Comparison of ENCODE assay signal across 11 cellular contexts in the genomic region with DNA sequence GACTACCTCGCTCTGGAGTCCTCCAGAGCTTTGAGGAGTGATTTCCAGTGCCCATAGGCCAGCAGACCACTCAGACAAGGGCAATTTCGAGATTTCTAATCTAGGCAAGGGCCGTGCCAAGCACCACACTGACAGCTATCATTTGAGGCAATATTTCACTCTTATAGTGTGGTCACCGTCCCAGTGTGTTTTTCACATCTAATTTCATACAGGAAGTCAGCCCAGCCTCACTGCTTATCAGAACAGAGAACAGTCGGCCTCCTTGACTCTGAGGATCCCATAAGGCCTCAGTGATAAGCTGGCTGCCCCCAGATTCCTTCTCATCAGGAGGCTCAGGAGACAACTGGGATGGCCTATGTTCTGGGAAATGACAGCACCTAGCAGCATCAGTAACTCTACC. TPM values are rescaled to one million over a fixed set of nuclear protein-coding genes. Genes with fewer than 3 reads are reported as not detected.
DNase-seq lines count a peak whose midpoint lies in the region; ATAC-seq, FAIRE-seq and TF ChIP-seq lines count a peak whose summit lies in the region.
"Had no signal": no experiment of that assay in that cellular context is flagged by ENCODE, and none has a peak within 500 bp of the region (broad histone marks: within the 10 kb centered on the region; RNA-seq: fewer than 3 reads in every experiment).

No MANE protein-coding gene starts in this region.

- H3K27ac ChIP-seq in BLaER1 (peak overlapping the region; percentile 90), left ventricle myocardium inferior (replicated peaks) (no peak overlapping the region)
- H3K27ac ChIP-seq: psoas muscle had no signal

- DNase-seq in GM19239 (ENCODE audit: insufficient read length, low spot score) (no peak), MV-4-11 (lab: John Stamatoyannopoulos, UW) (peak; percentile 33), GM03348 (ENCODE audit: low spot score) (no peak), NCI-H524 (lab: John Stamatoyannopoulos, UW) (no peak), left ventricle myocardium inferior (no peak)
- DNase-seq: activated T-cell treated with anti-CD3 and anti-CD28 coated beads, Interleukin-2, amount 50 U/mL, for 48 hours; caudate nucleus; psoas muscle had no signal

- ATAC-seq in HG02798 (IDR thresholded peaks at IDR 0.05; ENCODE audit: poor library complexity, unreplicated experiment) = peak; percentile 60
- no peak for ATAC-seq in GM19397 (IDR thresholded peaks at IDR 0.05; ENCODE audit: unreplicated experiment)
- ATAC-seq: psoas muscle had no signal

- H3K9ac ChIP-seq in BLaER1 = no peak overlapping the region; the same call in 1 of the 2 replicates

- H3K4me1 ChIP-seq in BLaER1 (peaks cover 94% of the 10 kb centered on the region), left ventricle myocardium inferior (peaks cover 12% of the 10 kb centered on the region)
- H3K4me1 ChIP-seq: psoas muscle had no signal

- H3K4me3 ChIP-seq in BLaER1 = no peak overlapping the region
- H3K4me3 ChIP-seq in left ventricle myocardium inferior = no peak overlapping the region
- H3K4me3 ChIP-seq: psoas muscle had no signal

- H3K27me3 ChIP-seq in BLaER1 = no peaks in the 10 kb centered on the region
- no peaks in the 10 kb centered on the region for H3K27me3 ChIP-seq in left ventricle myocardium inferior (ENCODE audit: low read depth)

- intact Hi-C loops in left ventricle myocardium inferior (cut with micrococcal nuclease) = no loop called here

- FAIRE-seq in GM19239 (lab: Jason Lieb, UNC) = peak; percentile 81

- H3K4me2 ChIP-seq in BLaER1 = peak overlapping the region; percentile 86

- H4K20me1 ChIP-seq in BLaER1 = no peaks in the 10 kb centered on the region

- H3K36me3 ChIP-seq in BLaER1 (no peaks in the 10 kb centered on the region), left ventricle myocardium inferior (no peaks in the 10 kb centered on the region)

- no peak for TF ChIP-seq CTCF in left ventricle myocardium inferior (IDR thresholded peaks at IDR 0.05; ENCODE audit: borderline replicate concordance)

- H3K9me3 ChIP-seq in BLaER1 (no peaks in the 10 kb centered on the region), left ventricle myocardium inferior (replicated peaks) (no peaks in the 10 kb centered on the region)
- H3K9me3 ChIP-seq: psoas muscle had no signal

RNA-seq across cellular contexts. Expression of a gene that starts 0.6 kb away (rescaled TPM):
- 0.27 TPM for total RNA-seq in left ventricle myocardium inferior

RNA-seq across cellular contexts. Expression of a gene that starts 17.2 kb away (rescaled TPM):
- 29.7 TPM for total RNA-seq in left ventricle myocardium inferior
